Comparison of ENCODE assay signal across 30 cellular contexts in genomic region chr3:114331710-114332109, GRCh38. TPM values are rescaled to one million over a fixed set of nuclear protein-coding genes. Genes with fewer than 3 reads are reported as not detected.
DNase-seq lines count a peak whose midpoint lies in the region; ATAC-seq, FAIRE-seq and TF ChIP-seq lines count a peak whose summit lies in the region.
"Had no signal": no experiment of that assay in that cellular context is flagged by ENCODE, and none has a peak within 500 bp of the region (broad histone marks: within the 10 kb centered on the region; RNA-seq: fewer than 3 reads in every experiment).

No MANE protein-coding gene starts in this region.

- no peak for TF ChIP-seq CTCF in natural killer cell (IDR thresholded peaks at IDR 0.05)

- no peak for TF ChIP-seq POLR2A in GM12892 (IDR thresholded peaks at IDR 0.05; ENCODE audit: low read depth, low read length)

- ATAC-seq in activated T-helper 17 cell treated with anti-CD3 and anti-CD28 coated beads, Interleukin-2, amount 50 U/mL, for 72 hours (replicated peaks), result peak; percentile 33
- ATAC-seq in natural killer cell, result no peak
- ATAC-seq: left lung, pancreas had no signal

- peaks cover 11% of the 10 kb centered on the region for H3K9me3 Mint-ChIP-seq in activated CD4-positive, alpha-beta T cell treated with anti-CD3 and anti-CD28 coated beads, Interleukin-2, amount 10 ng/mL, durations not matched to agents 24 days and 14 days
- H3K9me3 Mint-ChIP-seq in activated T-helper 17 cell treated with anti-CD3 and anti-CD28 coated beads, Interleukin-2, amount 50 U/mL, for 72 hours, result peaks cover 9% of the 10 kb centered on the region
- no peaks in the 10 kb centered on the region for H3K9me3 Mint-ChIP-seq in natural killer cell
- H3K9me3 Mint-ChIP-seq: activated naive CD4-positive, alpha-beta T cell treated with anti-CD3 and anti-CD28 coated beads, Interleukin-2, amount 50 U/mL, for 24 hours; dendritic cell treated with granulocyte-macrophage colony-stimulating factor and Interleukin-4, amounts not matched to agents 40 ng/mL and 50 ng/mL, for 4 days; endodermal cell; HFFc6 had no signal

- DNase-seq in activated CD4-positive, alpha-beta T cell treated with anti-CD3 and anti-CD28 coated beads, Interleukin-2, amount 10 ng/mL, durations not matched to agents 24 days and 14 days, result no peak
- no peak for DNase-seq in activated CD4-positive, alpha-beta T cell treated with anti-CD3 and anti-CD28 coated beads for 48 hours
- DNase-seq in GM12892 (ENCODE audit: insufficient read length), result no peak
- no peak for DNase-seq in natural killer cell
- DNase-seq in iPS-NIHi7 (ENCODE audit: extremely low spot score), result no peak
- DNase-seq in LoVo (ENCODE audit: low spot score), result no peak
- DNase-seq in SKM-1 treated with dmso at 0.1 percent for 144 hours (lab: John Stamatoyannopoulos, UW; ENCODE audit: unreplicated experiment), result no peak
- DNase-seq: aorta; EL; endodermal cell; GOT3; head of caudate nucleus; HFFc6; islet precursor cell; left lung; mesendoderm; NCI-H1048; NCI-H446; NCI-H748 treated with DMSO at 0.1 percent for 48 hours; pancreas; SIG-M5; stimulated activated naive CD4-positive, alpha-beta T cell treated with Interleukin-2 at 50 U/mL for 16 hours had no signal

- peaks cover 6% of the 10 kb centered on the region for H3K36me3 Mint-ChIP-seq in activated CD4-positive, alpha-beta T cell treated with anti-CD3 and anti-CD28 coated beads, Interleukin-2, amount 10 ng/mL, durations not matched to agents 24 days and 14 days (ENCODE audit: low read depth)
- H3K36me3 Mint-ChIP-seq in activated T-helper 17 cell treated with anti-CD3 and anti-CD28 coated beads, Interleukin-2, amount 50 U/mL, for 72 hours (ENCODE audit: low read depth), result peaks cover 13% of the 10 kb centered on the region
- no peaks in the 10 kb centered on the region for H3K36me3 Mint-ChIP-seq in natural killer cell

- peak; percentile 56 for FAIRE-seq in GM12892 (lab: Jason Lieb, UNC)
- FAIRE-seq: A204.1, GM18507, pancreas had no signal

- no peaks in the 10 kb centered on the region for H3K27me3 Mint-ChIP-seq in activated CD4-positive, alpha-beta T cell treated with anti-CD3 and anti-CD28 coated beads, Interleukin-2, amount 10 ng/mL, durations not matched to agents 24 days and 14 days
- H3K27me3 Mint-ChIP-seq in activated T-helper 17 cell treated with anti-CD3 and anti-CD28 coated beads, Interleukin-2, amount 50 U/mL, for 72 hours, result no peaks in the 10 kb centered on the region
- no peaks in the 10 kb centered on the region for H3K27me3 Mint-ChIP-seq in natural killer cell (ENCODE audit: low read depth in 2 of 2)
- H3K27me3 Mint-ChIP-seq: activated naive CD4-positive, alpha-beta T cell treated with anti-CD3 and anti-CD28 coated beads, Interleukin-2, amount 50 U/mL, for 24 hours; dendritic cell treated with granulocyte-macrophage colony-stimulating factor and Interleukin-4, amounts not matched to agents 40 ng/mL and 50 ng/mL, for 4 days had no signal

- H3K4me3 Mint-ChIP-seq in activated CD4-positive, alpha-beta T cell treated with anti-CD3 and anti-CD28 coated beads, Interleukin-2, amount 10 ng/mL, durations not matched to agents 24 days and 14 days, result no peak overlapping the region
- peak overlapping the region; percentile 72 for H3K4me3 Mint-ChIP-seq in activated T-helper 17 cell treated with anti-CD3 and anti-CD28 coated beads, Interleukin-2, amount 50 U/mL, for 72 hours
- H3K4me3 Mint-ChIP-seq in natural killer cell, result no peak overlapping the region
- H3K4me3 Mint-ChIP-seq: activated naive CD4-positive, alpha-beta T cell treated with anti-CD3 and anti-CD28 coated beads, Interleukin-2, amount 50 U/mL, for 24 hours; dendritic cell treated with granulocyte-macrophage colony-stimulating factor and Interleukin-4, amounts not matched to agents 40 ng/mL and 50 ng/mL, for 4 days; endodermal cell; HFFc6; neural progenitor cell had no signal

- intact Hi-C loops in activated CD4-positive, alpha-beta T cell treated with anti-CD3 and anti-CD28 coated beads, Interleukin-2, amount 10 ng/mL, durations not matched to agents 24 days and 14 days (cut with micrococcal nuclease), result loop anchor here (1.0 kb wide), 1 partner anchor 21 kb away; no protein-coding TSS in a partner anchor
- intact Hi-C loops in natural killer cell (cut with micrococcal nuclease), result no loop called here

- peak overlapping the region; percentile 89 for H3K27ac Mint-ChIP-seq in activated CD4-positive, alpha-beta T cell treated with anti-CD3 and anti-CD28 coated beads, Interleukin-2, amount 10 ng/mL, durations not matched to agents 24 days and 14 days
- H3K27ac Mint-ChIP-seq in activated T-helper 17 cell treated with anti-CD3 and anti-CD28 coated beads, Interleukin-2, amount 50 U/mL, for 72 hours, result peak overlapping the region; percentile 93
- H3K27ac Mint-ChIP-seq in natural killer cell, result peak overlapping the region; percentile 68 to 78
- H3K27ac Mint-ChIP-seq: dendritic cell treated with granulocyte-macrophage colony-stimulating factor and Interleukin-4, amounts not matched to agents 40 ng/mL and 50 ng/mL, for 4 days; endodermal cell; HFFc6; neural progenitor cell had no signal

- peaks cover 49% of the 10 kb centered on the region for H3K4me1 Mint-ChIP-seq in activated CD4-positive, alpha-beta T cell treated with anti-CD3 and anti-CD28 coated beads, Interleukin-2, amount 10 ng/mL, durations not matched to agents 24 days and 14 days
- peaks cover 61% of the 10 kb centered on the region for H3K4me1 Mint-ChIP-seq in activated T-helper 17 cell treated with anti-CD3 and anti-CD28 coated beads, Interleukin-2, amount 50 U/mL, for 72 hours
- peaks cover 32 to 62% of the 10 kb centered on the region in 2 donors for H3K4me1 Mint-ChIP-seq in natural killer cell
- H3K4me1 Mint-ChIP-seq: endodermal cell, neural progenitor cell had no signal

RNA-seq across cellular contexts. Expression of gene TIGIT, which starts 37.9 kb away (rescaled TPM):
- total RNA-seq in activated CD4-positive, alpha-beta T cell treated with anti-CD3 and anti-CD28 coated beads, Interleukin-2, amount 10 ng/mL, durations not matched to agents 24 days and 14 days, result 2.5 and 4.7 TPM in 2 replicates
- 10.9 TPM for polyA plus RNA-seq in GM12892 (2012; ENCODE audit: missing spikeins)
- 10 to 100 TPM; 21.5 to 53.0 TPM for total RNA-seq in activated T-helper 17 cell treated with anti-CD3 and anti-CD28 coated beads, Interleukin-2, amount 50 U/mL, for 72 hours
- 10 to 100 TPM; 24.9 to 52.3 (median 43.9) TPM for total RNA-seq in natural killer cell
- total RNA-seq: cardiac muscle cell, endodermal cell, HFFc6, renal cortical epithelial cell had no signal
- polyA plus RNA-seq: cardiac muscle cell had no signal
